In genomic region chr4:188680004-188680666, GRCh38 we compare ENCODE assay signal across 1 cellular context.
TF ChIP-seq lines count a peak whose summit lies in the region.

No MANE protein-coding gene starts in this region.

TF ChIP-seq in GM23338, 12 proteins besides CTCF, POLR2A, EP300 and RAD21 (continued from another document):
- TF ChIP-seq REST (IDR thresholded peaks at IDR 0.05; ENCODE audit: unreplicated experiment), result no peak
TF ChIP-seq in GM23338: peak in this region for 0.
